ENCODE assay signal across 1 cellular context in genomic region chr7:4025694-4026615, GRCh38.
TF ChIP-seq lines count a peak whose summit lies in the region.

No MANE protein-coding gene starts in this region.

TF ChIP-seq in GM23338, 12 proteins besides CTCF, POLR2A, EP300 and RAD21 (continued from another document):
- TF ChIP-seq, protein P1, sequence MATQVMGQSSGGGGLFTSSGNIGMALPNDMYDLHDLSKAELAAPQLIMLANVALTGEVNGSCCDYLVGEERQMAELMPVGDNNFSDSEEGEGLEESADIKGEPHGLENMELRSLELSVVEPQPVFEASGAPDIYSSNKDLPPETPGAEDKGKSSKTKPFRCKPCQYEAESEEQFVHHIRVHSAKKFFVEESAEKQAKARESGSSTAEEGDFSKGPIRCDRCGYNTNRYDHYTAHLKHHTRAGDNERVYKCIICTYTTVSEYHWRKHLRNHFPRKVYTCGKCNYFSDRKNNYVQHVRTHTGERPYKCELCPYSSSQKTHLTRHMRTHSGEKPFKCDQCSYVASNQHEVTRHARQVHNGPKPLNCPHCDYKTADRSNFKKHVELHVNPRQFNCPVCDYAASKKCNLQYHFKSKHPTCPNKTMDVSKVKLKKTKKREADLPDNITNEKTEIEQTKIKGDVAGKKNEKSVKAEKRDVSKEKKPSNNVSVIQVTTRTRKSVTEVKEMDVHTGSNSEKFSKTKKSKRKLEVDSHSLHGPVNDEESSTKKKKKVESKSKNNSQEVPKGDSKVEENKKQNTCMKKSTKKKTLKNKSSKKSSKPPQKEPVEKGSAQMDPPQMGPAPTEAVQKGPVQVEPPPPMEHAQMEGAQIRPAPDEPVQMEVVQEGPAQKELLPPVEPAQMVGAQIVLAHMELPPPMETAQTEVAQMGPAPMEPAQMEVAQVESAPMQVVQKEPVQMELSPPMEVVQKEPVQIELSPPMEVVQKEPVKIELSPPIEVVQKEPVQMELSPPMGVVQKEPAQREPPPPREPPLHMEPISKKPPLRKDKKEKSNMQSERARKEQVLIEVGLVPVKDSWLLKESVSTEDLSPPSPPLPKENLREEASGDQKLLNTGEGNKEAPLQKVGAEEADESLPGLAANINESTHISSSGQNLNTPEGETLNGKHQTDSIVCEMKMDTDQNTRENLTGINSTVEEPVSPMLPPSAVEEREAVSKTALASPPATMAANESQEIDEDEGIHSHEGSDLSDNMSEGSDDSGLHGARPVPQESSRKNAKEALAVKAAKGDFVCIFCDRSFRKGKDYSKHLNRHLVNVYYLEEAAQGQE (IDR thresholded peaks at IDR 0.05; ENCODE audit: unreplicated experiment), result no peak
- no peak for TF ChIP-seq ETS1 (IDR thresholded peaks at IDR 0.05)
- TF ChIP-seq CREB1 (CRISPR knock-in tag; IDR thresholded peaks at IDR 0.05; ENCODE audit: low read depth), result no peak
- no peak for TF ChIP-seq EZH2phosphoT487 (IDR thresholded peaks at IDR 0.05; ENCODE audit: unreplicated experiment)
- TF ChIP-seq, protein P2, sequence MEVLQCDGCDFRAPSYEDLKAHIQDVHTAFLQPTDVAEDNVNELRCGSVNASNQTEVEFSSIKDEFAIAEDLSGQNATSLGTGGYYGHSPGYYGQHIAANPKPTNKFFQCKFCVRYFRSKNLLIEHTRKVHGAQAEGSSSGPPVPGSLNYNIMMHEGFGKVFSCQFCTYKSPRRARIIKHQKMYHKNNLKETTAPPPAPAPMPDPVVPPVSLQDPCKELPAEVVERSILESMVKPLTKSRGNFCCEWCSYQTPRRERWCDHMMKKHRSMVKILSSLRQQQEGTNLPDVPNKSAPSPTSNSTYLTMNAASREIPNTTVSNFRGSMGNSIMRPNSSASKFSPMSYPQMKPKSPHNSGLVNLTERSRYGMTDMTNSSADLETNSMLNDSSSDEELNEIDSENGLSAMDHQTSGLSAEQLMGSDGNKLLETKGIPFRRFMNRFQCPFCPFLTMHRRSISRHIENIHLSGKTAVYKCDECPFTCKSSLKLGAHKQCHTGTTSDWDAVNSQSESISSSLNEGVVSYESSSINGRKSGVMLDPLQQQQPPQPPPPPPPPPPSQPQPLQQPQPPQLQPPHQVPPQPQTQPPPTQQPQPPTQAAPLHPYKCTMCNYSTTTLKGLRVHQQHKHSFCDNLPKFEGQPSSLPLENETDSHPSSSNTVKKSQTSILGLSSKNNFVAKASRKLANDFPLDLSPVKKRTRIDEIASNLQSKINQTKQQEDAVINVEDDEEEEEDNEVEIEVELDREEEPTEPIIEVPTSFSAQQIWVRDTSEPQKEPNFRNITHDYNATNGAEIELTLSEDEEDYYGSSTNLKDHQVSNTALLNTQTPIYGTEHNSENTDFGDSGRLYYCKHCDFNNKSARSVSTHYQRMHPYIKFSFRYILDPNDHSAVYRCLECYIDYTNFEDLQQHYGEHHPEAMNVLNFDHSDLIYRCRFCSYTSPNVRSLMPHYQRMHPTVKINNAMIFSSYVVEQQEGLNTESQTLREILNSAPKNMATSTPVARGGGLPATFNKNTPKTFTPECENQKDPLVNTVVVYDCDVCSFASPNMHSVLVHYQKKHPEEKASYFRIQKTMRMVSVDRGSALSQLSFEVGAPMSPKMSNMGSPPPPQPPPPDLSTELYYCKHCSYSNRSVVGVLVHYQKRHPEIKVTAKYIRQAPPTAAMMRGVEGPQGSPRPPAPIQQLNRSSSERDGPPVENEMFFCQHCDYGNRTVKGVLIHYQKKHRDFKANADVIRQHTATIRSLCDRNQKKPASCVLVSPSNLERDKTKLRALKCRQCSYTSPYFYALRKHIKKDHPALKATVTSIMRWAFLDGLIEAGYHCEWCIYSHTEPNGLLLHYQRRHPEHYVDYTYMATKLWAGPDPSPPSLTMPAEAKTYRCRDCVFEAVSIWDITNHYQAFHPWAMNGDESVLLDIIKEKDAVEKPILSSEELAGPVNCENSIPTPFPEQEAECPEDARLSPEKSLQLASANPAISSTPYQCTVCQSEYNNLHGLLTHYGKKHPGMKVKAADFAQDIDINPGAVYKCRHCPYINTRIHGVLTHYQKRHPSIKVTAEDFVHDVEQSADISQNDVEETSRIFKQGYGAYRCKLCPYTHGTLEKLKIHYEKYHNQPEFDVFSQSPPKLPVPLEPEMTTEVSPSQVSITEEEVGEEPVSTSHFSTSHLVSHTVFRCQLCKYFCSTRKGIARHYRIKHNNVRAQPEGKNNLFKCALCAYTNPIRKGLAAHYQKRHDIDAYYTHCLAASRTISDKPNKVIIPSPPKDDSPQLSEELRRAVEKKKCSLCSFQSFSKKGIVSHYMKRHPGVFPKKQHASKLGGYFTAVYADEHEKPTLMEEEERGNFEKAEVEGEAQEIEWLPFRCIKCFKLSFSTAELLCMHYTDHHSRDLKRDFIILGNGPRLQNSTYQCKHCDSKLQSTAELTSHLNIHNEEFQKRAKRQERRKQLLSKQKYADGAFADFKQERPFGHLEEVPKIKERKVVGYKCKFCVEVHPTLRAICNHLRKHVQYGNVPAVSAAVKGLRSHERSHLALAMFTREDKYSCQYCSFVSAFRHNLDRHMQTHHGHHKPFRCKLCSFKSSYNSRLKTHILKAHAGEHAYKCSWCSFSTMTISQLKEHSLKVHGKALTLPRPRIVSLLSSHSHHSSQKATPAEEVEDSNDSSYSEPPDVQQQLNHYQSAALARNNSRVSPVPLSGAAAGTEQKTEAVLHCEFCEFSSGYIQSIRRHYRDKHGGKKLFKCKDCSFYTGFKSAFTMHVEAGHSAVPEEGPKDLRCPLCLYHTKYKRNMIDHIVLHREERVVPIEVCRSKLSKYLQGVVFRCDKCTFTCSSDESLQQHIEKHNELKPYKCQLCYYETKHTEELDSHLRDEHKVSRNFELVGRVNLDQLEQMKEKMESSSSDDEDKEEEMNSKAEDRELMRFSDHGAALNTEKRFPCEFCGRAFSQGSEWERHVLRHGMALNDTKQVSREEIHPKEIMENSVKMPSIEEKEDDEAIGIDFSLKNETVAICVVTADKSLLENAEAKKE (CRISPR knock-in tag; IDR thresholded peaks at IDR 0.05), result no peak
- no peak for TF ChIP-seq ZNF331 (CRISPR knock-in tag; IDR thresholded peaks at IDR 0.05; ENCODE audit: low read depth)
- TF ChIP-seq ZNF114 (CRISPR knock-in tag; IDR thresholded peaks at IDR 0.05), result no peak
- TF ChIP-seq POLR2AphosphoS5 (IDR thresholded peaks at IDR 0.05; ENCODE audit: low read depth), result no peak
- TF ChIP-seq JUNB (IDR thresholded peaks at IDR 0.05; ENCODE audit: unreplicated experiment), result no peak
